ENCODE assay signal across 10 cellular contexts in the genomic region with DNA sequence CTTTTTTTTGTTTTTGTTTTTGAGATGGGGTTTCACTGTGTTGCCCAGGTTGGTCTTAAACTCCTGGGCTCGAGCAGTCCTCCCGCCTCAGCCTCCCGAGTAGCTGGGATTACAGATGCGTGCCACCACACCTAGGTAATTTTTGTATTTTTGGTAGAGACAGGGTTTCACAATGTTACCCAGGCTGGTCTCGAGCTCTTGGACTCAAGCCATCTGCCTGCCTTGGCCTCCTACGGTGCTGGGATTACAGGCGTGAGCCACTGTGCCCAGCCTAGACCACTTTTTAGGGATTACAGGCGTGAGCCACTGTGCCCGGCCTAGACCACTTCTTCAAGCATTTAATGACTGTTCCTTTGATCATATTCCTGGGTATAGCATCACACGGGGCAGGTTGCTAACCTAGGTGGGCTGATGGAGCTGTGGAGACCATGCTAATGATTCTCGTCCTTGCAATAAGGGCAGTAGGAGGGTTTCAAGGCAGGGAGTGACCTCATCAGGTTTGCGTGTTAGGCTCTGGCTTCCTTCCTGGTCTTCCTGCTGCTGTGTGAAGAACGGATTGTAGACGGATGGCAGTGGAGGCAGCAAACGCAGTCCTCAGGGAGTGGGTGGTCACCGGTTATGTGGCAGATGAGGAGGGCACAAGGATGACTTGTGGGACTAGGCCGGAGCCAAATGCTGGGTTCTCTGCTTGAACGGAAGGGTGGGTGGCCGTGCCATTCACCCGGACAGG. TPM values are rescaled to one million over a fixed set of nuclear protein-coding genes. Genes with fewer than 3 reads are reported as not detected.
DNase-seq lines count a peak whose midpoint lies in the region; ATAC-seq and TF ChIP-seq lines count a peak whose summit lies in the region.
"Had no signal": no experiment of that assay in that cellular context is flagged by ENCODE, and none has a peak within 500 bp of the region (broad histone marks: within the 10 kb centered on the region; RNA-seq: fewer than 3 reads in every experiment).

No MANE protein-coding gene starts in this region.

- no peak overlapping the region for H3K4me3 Mint-ChIP-seq in T-helper 17 cell
- H3K4me3 Mint-ChIP-seq in stimulated activated effector memory CD8-positive, alpha-beta T cell treated with anti-CD3 and anti-CD28 coated beads, Interleukin-12 subunit alpha, Interleukin-12 subunit beta, amount 100 ng/mL, for 72 hours = no peak overlapping the region
- H3K4me3 Mint-ChIP-seq: activated CD4-positive, alpha-beta T cell treated with anti-CD3 and anti-CD28 coated beads, Interleukin-2, amount 10 ng/mL, durations not matched to agents 7 days and 5 days had no signal

- H3K36me3 ChIP-seq in cardiac muscle cell = no peaks in the 10 kb centered on the region
- H3K36me3 ChIP-seq: esophagus muscularis mucosa, thyroid gland had no signal

- peaks cover 37% of the 10 kb centered on the region for H3K4me1 Mint-ChIP-seq in T-helper 17 cell
- peaks cover 54% of the 10 kb centered on the region for H3K4me1 Mint-ChIP-seq in stimulated activated effector memory CD8-positive, alpha-beta T cell treated with anti-CD3 and anti-CD28 coated beads, Interleukin-12 subunit alpha, Interleukin-12 subunit beta, amount 100 ng/mL, for 72 hours

- no peaks in the 10 kb centered on the region for H3K9me3 Mint-ChIP-seq in stimulated activated effector memory CD8-positive, alpha-beta T cell treated with anti-CD3 and anti-CD28 coated beads, Interleukin-12 subunit alpha, Interleukin-12 subunit beta, amount 100 ng/mL, for 72 hours
- H3K9me3 Mint-ChIP-seq: activated CD4-positive, alpha-beta T cell treated with anti-CD3 and anti-CD28 coated beads, Interleukin-2, amount 10 ng/mL, durations not matched to agents 7 days and 5 days had no signal

- no peak for ATAC-seq in T-helper 17 cell
- ATAC-seq in stimulated activated effector memory CD8-positive, alpha-beta T cell treated with anti-CD3 and anti-CD28 coated beads, Interleukin-12 subunit alpha, Interleukin-12 subunit beta, amount 100 ng/mL, for 72 hours = no peak

- H3K27me3 Mint-ChIP-seq in T-helper 17 cell = no peaks in the 10 kb centered on the region
- H3K27me3 Mint-ChIP-seq: activated CD4-positive, alpha-beta T cell treated with anti-CD3 and anti-CD28 coated beads, Interleukin-2, amount 10 ng/mL, durations not matched to agents 7 days and 5 days had no signal

- H3K9me3 ChIP-seq in T-helper 17 cell (ENCODE audit: control insufficient read depth, low read length, poor library complexity, severe bottlenecking) (no peaks in the 10 kb centered on the region), cardiac muscle cell (ENCODE audit: low read depth) (no peaks in the 10 kb centered on the region)
- H3K9me3 ChIP-seq: esophagus muscularis mucosa, thyroid gland had no signal

- peak overlapping the region; percentile 51 for H3K27ac ChIP-seq in cardiac muscle cell
- H3K27ac ChIP-seq: thyroid gland had no signal

- TF ChIP-seq CTCF in cardiac muscle cell (IDR thresholded peaks at IDR 0.05; ENCODE audit: low read depth, low read length) = no peak

- H3K27me3 ChIP-seq in cardiac muscle cell = no peaks in the 10 kb centered on the region
- H3K27me3 ChIP-seq: esophagus muscularis mucosa, thyroid gland had no signal

- no peak for DNase-seq in T-helper 17 cell
- no peak for DNase-seq in cardiac muscle cell (ENCODE audit: low read depth in 1 of 2, low spot score in 1 of 2)
- no peak for DNase-seq in stimulated activated effector memory CD8-positive, alpha-beta T cell treated with anti-CD3 and anti-CD28 coated beads, Interleukin-12 subunit alpha, Interleukin-12 subunit beta, amount 100 ng/mL, for 72 hours (ENCODE audit: low spot score in 2 of 2)
- DNase-seq in NK-92 (lab: John Stamatoyannopoulos, UW; ENCODE audit: unreplicated experiment) = no peak
- no peak for DNase-seq in SIG-M5 treated with dmso at 0.1 percent for 504 hours (lab: John Stamatoyannopoulos, UW; ENCODE audit: unreplicated experiment)
- DNase-seq: activated CD4-positive, alpha-beta T cell treated with anti-CD3 and anti-CD28 coated beads, Interleukin-2, amount 10 ng/mL, durations not matched to agents 7 days and 5 days; mesenchymal stem cell; NCI-H2107; thyroid gland had no signal

- no peak overlapping the region for H3K4me3 ChIP-seq in cardiac muscle cell
- H3K4me3 ChIP-seq: esophagus muscularis mucosa, thyroid gland had no signal

- H3K27ac Mint-ChIP-seq in T-helper 17 cell = peak overlapping the region; percentile 87
- peak overlapping the region; percentile 77 for H3K27ac Mint-ChIP-seq in stimulated activated effector memory CD8-positive, alpha-beta T cell treated with anti-CD3 and anti-CD28 coated beads, Interleukin-12 subunit alpha, Interleukin-12 subunit beta, amount 100 ng/mL, for 72 hours
- H3K27ac Mint-ChIP-seq: activated CD4-positive, alpha-beta T cell treated with anti-CD3 and anti-CD28 coated beads, Interleukin-2, amount 10 ng/mL, durations not matched to agents 7 days and 5 days had no signal

- no peaks in the 10 kb centered on the region for H3K4me1 ChIP-seq in cardiac muscle cell (ENCODE audit: low read depth)

- H3K36me3 Mint-ChIP-seq in T-helper 17 cell (ENCODE audit: low read depth) = no peaks in the 10 kb centered on the region
- peaks cover 24% of the 10 kb centered on the region for H3K36me3 Mint-ChIP-seq in stimulated activated effector memory CD8-positive, alpha-beta T cell treated with anti-CD3 and anti-CD28 coated beads, Interleukin-12 subunit alpha, Interleukin-12 subunit beta, amount 100 ng/mL, for 72 hours

RNA-seq across cellular contexts. Expression of a gene that starts 13.8 kb away (rescaled TPM):
- 100 to 1,000 TPM; 106 to 108 TPM for total RNA-seq in T-helper 17 cell
- total RNA-seq in cardiac muscle cell = 65.7 and 93.8 TPM in 2 replicates
- 55.5 and 60.3 TPM in 2 replicates for polyA plus RNA-seq in cardiac muscle cell

RNA-seq across cellular contexts. Expression of a gene that starts 27.1 kb away (rescaled TPM):
- total RNA-seq in T-helper 17 cell (10 to 100 TPM; 54.8 to 83.8 TPM), cardiac muscle cell (53.0 and 82.9 TPM in 2 replicates)
- 73.9 and 91.8 TPM in 2 replicates for polyA plus RNA-seq in cardiac muscle cell

RNA-seq across cellular contexts. Expression of a gene that starts 42.3 kb away (rescaled TPM):
- total RNA-seq in T-helper 17 cell (10 to 100 TPM; 12.1 to 18.2 TPM), cardiac muscle cell (30.6 and 35.3 TPM in 2 replicates)
- polyA plus RNA-seq in cardiac muscle cell = 48.1 and 49.0 TPM in 2 replicates

RNA-seq across cellular contexts. Expression of a gene that starts 53.9 kb away (rescaled TPM):
- 10 to 100 TPM; 46.1 to 52.0 TPM for total RNA-seq in T-helper 17 cell
- 57.3 and 65.6 TPM in 2 replicates for total RNA-seq in cardiac muscle cell
- polyA plus RNA-seq in cardiac muscle cell = 61.2 and 78.4 TPM in 2 replicates
